Comparison of ENCODE assay signal across 8 cellular contexts in genomic region chr2:43576983-43577892, GRCh38. TPM values are rescaled to one million over a fixed set of nuclear protein-coding genes. Genes with fewer than 3 reads are reported as not detected.
A peak's percentile ranks its signal among the peaks of the same experiment; 100 is the strongest.
DNase-seq lines count a peak whose midpoint lies in the region; ATAC-seq and TF ChIP-seq lines count a peak whose summit lies in the region.

No MANE protein-coding gene starts in this region.

- H3K9me3 Mint-ChIP-seq in osteocyte (ENCODE audit: unreplicated experiment), result no peaks in the 10 kb centered on the region

- H3K27me3 Mint-ChIP-seq in osteocyte (ENCODE audit: unreplicated experiment), result no peaks in the 10 kb centered on the region

- no peak overlapping the region for H3K4me3 ChIP-seq in LNCaP clone FGC (ENCODE audit: low read depth, low read length)

- TF ChIP-seq CTCF in LNCaP clone FGC (IDR thresholded peaks at IDR 0.05; ENCODE audit: control insufficient read depth, extremely low read depth, insufficient read depth) (peak; percentile 42), osteocyte (IDR thresholded peaks at IDR 0.05) (peak; percentile 85)

- no peak overlapping the region for H3K4me3 Mint-ChIP-seq in osteocyte (ENCODE audit: unreplicated experiment)

- peaks cover 3% of the 10 kb centered on the region for H3K4me1 Mint-ChIP-seq in osteocyte (ENCODE audit: unreplicated experiment)

- DNase-seq in activated effector memory CD4-positive, alpha-beta T cell treated with anti-CD3 and anti-CD28 coated beads, Interleukin-2, amount 50 U/mL, for 16 hours, result peak; percentile 68
- DNase-seq in activated effector memory CD4-positive, alpha-beta T cell treated with Interleukin-2 at 50 U/mL for 16 hours, result no peak
- DNase-seq in LNCaP clone FGC (ENCODE audit: low read depth), result no peak
- DNase-seq in SKM-1 treated with dmso at 0.1 percent for 144 hours (lab: John Stamatoyannopoulos, UW; ENCODE audit: unreplicated experiment), result peak; percentile 39
- DNase-seq in fibroblast of peridontal ligament (ENCODE audit: extremely low read depth), result peak; percentile 79
- no peak for DNase-seq in osteocyte (ENCODE audit: extremely low spot score, unreplicated experiment)

- H3K36me3 Mint-ChIP-seq in osteocyte (ENCODE audit: unreplicated experiment), result peaks cover 30% of the 10 kb centered on the region

- no peak overlapping the region for H3K27ac Mint-ChIP-seq in osteocyte (ENCODE audit: unreplicated experiment)

- no peak for ATAC-seq in GM19397 (IDR thresholded peaks at IDR 0.05; ENCODE audit: unreplicated experiment)
- no peak for ATAC-seq in GM18873 (IDR thresholded peaks at IDR 0.05; ENCODE audit: low FRiP score, unreplicated experiment)

RNA-seq across cellular contexts. Expression of gene THADA, which starts 18.6 kb away (rescaled TPM):
- total RNA-seq in osteocyte, result 28.3 and 32.1 TPM in 2 replicates

RNA-seq across cellular contexts. Expression of gene PLEKHH2, which starts 59.8 kb away (rescaled TPM):
- 17.4 and 19.6 TPM in 2 replicates for total RNA-seq in osteocyte

Comparison
In these comparisons a context has a peak if more than half of its experiments do, and no peak if none do; other contexts are left out.
1. DNase-seq: peak in activated effector memory CD4-positive, alpha-beta T cell treated with anti-CD3 and anti-CD28 coated beads, Interleukin-2, amount 50 U/mL, for 16 hours (single experiment), SKM-1 treated with dmso at 0.1 percent for 144 hours (single experiment) and fibroblast of peridontal ligament (single experiment); none in activated effector memory CD4-positive, alpha-beta T cell treated with Interleukin-2 at 50 U/mL for 16 hours (single experiment), LNCaP clone FGC (single experiment) and osteocyte (single experiment).